In the genomic region with DNA sequence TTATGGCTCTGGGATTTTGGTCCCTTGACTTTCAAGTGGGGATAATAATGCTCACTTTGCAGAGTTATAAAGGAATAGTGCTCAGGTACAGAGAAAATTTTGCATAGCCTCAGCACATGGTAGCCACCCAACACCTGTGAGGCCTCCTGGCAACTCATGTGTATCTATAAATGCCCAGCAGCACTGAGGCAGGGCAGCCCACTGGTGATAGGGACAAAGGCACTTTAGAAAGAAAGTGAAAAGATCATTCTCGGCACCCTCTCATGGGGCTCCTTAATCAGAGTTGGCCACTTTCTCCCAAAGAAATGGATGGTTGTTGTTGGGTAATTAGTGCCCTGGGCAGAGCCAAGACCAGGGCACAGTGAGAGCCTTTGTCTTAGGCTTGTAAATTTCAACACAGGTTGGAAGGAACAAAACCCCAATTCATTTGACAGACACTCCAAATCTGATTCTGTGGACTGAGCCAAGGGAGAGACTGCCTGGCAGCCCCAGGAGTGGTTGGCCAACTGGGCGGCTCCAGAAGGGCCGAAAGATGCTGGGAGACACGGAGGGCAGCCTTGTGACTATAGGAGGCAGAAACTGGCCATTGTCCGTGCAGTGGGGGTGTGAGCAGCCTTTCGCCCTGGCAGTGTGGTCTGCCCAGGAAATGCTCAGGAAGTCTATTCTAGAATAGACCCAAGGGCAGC, we compare ENCODE assay signal across 29 cellular contexts.
A peak's percentile ranks its signal among the peaks of the same experiment; 100 is the strongest.
DNase-seq lines count a peak whose midpoint lies in the region; ATAC-seq, FAIRE-seq and TF ChIP-seq lines count a peak whose summit lies in the region.
"Had no signal": no experiment of that assay in that cellular context is flagged by ENCODE, and none has a peak within 500 bp of the region (broad histone marks: within the 10 kb centered on the region; RNA-seq: fewer than 3 reads in every experiment).

No MANE protein-coding gene starts in this region.

- TF ChIP-seq POLR2A in body of pancreas (IDR thresholded peaks at IDR 0.05) = no peak

- no peak overlapping the region for H3K27ac ChIP-seq in BLaER1 treated with 17β-estradiol and CSF1 and Interleukin-3, amounts not matched to agents 10 nM and 100 nM
- H3K27ac ChIP-seq in body of pancreas (peak overlapping the region in 3 of 4 donors; percentile 20 to 51 (median 21)), kidney (ENCODE audit: low read depth in 2 of 2, low read length in 2 of 2) (no peak overlapping the region)
- H3K27ac ChIP-seq: adrenal gland, ovary, right lobe of liver had no signal

- WGBS in body of pancreas, 2 donors = 58 to 63% methylated on average over 4 to 6 of the region's 6 CpGs

- no peak overlapping the region for H3K4me3 ChIP-seq in BLaER1 treated with 17β-estradiol and CSF1 and Interleukin-3, amounts not matched to agents 10 nM and 100 nM
- no peak overlapping the region for H3K4me3 ChIP-seq in body of pancreas
- no peak overlapping the region for H3K4me3 ChIP-seq in kidney (ENCODE audit: low read length in 2 of 2)
- H3K4me3 ChIP-seq: adrenal gland, breast epithelium, ovary, right lobe of liver, tibial nerve had no signal

- peaks cover 0 to 25% (median 16%) of the 10 kb centered on the region in 10 experiments; a peak in 15 of 20 replicates for H3K4me1 ChIP-seq in BLaER1 treated with 17β-estradiol and CSF1 and Interleukin-3, amounts not matched to agents 10 nM and 100 nM
- H3K4me1 ChIP-seq in body of pancreas (peaks cover 8% of the 10 kb centered on the region), kidney (ENCODE audit: control insufficient read depth in 1 of 2, insufficient read depth in 1 of 2, low read depth in 1 of 2, low read length in 2 of 2) (no peaks in the 10 kb centered on the region)
- H3K4me1 ChIP-seq: adrenal gland, BE2C, breast epithelium, right lobe of liver had no signal

- no peaks in the 10 kb centered on the region for H4K20me1 ChIP-seq in BLaER1 treated with 17β-estradiol and CSF1 and Interleukin-3, amounts not matched to agents 10 nM and 100 nM

- intact Hi-C loops in body of pancreas (cut with DNase I) (no loop called here), kidney (cut with DNase I) (no loop called here)

- ATAC-seq in body of pancreas = peak; percentile 75
- ATAC-seq: HCT116; naive thymus-derived CD4-positive, alpha-beta T cell; right lobe of liver; stimulated activated naive CD8-positive, alpha-beta T cell treated with anti-CD3 and anti-CD28 coated beads, Interleukin-15, amount 100 ng/mL, for 72 hours had no signal

- TF ChIP-seq CTCF in body of pancreas (IDR thresholded peaks at IDR 0.05) = no peak
- no peak for TF ChIP-seq CTCF in kidney (IDR thresholded peaks at IDR 0.05; ENCODE audit: borderline replicate concordance, extremely low read depth, insufficient read depth)

- H3K9me3 ChIP-seq in BLaER1 treated with 17β-estradiol and CSF1 and Interleukin-3, amounts not matched to agents 10 nM and 100 nM (replicated peaks in 1 of 11) = peaks cover 0 to 8% (median 0%) of the 10 kb centered on the region in 11 experiments; a peak in 2 of 22 replicates
- H3K9me3 ChIP-seq in body of pancreas = no peaks in the 10 kb centered on the region
- H3K9me3 ChIP-seq in kidney (ENCODE audit: control insufficient read depth in 1 of 2, low read length in 2 of 2) = no peaks in the 10 kb centered on the region
- H3K9me3 ChIP-seq: adrenal gland, BE2C, breast epithelium, ovary, right lobe of liver, tibial nerve had no signal

- no peak for FAIRE-seq in kidney (lab: Jason Lieb, UNC)
- FAIRE-seq: HTR-8/SVneo, keratinocyte had no signal

- DNase-seq in body of pancreas = peak; percentile 22 to 45 (median 39)
- DNase-seq in hippocampal formation (lab: John Stamatoyannopoulos, UW) = peak; percentile 75 to 80
- peak; percentile 94 for DNase-seq in pons (ENCODE audit: low spot score)
- DNase-seq in stimulated activated CD4-positive, alpha-beta T cell treated with anti-CD3 and anti-CD28 coated beads, Interleukin-12 subunit alpha, Interleukin-12 subunit beta, amount 100 ng/mL, for 4 hours = no peak
- no peak for DNase-seq in SW 1271 (lab: John Stamatoyannopoulos, UW)
- no peak for DNase-seq in kidney
- DNase-seq in SIG-M5 treated with dmso at 0.1 percent for 504 hours (lab: John Stamatoyannopoulos, UW; ENCODE audit: unreplicated experiment) = no peak
- DNase-seq: ACHN; activated CD4-positive, alpha-beta memory T cell treated with anti-CD3 and anti-CD28 coated beads, Interleukin-2, amount 10 ng/mL, durations not matched to agents 7 days and 5 days; activated naive CD4-positive, alpha-beta T cell treated with anti-CD3 and anti-CD28 coated beads, Interleukin-2, amount 10 ng/mL, durations not matched to agents 7 days and 5 days; adrenal gland; BE2C; effector CD4-positive, alpha-beta T cell; naive thymus-derived CD4-positive, alpha-beta T cell; NCI-H1048; NCI-H1694; NCI-H446; NCI-H748 treated with DMSO at 0.1 percent for 48 hours; ovary; right lobe of liver; SHP77; stimulated activated CD4-positive, alpha-beta T cell treated with anti-CD3 and anti-CD28 coated beads, Interleukin-2, amount 100 ng/mL, for 48 hours; stimulated activated naive CD8-positive, alpha-beta T cell treated with anti-CD3 and anti-CD28 coated beads, Interleukin-15, amount 100 ng/mL, for 72 hours had no signal

- peak overlapping the region in 8 of 11 experiments; percentile 30 to 62 (median 52); a peak in 15 of 22 replicates for H3K4me2 ChIP-seq in BLaER1 treated with 17β-estradiol and CSF1 and Interleukin-3, amounts not matched to agents 10 nM and 100 nM

- H3K36me3 ChIP-seq in BLaER1 treated with 17β-estradiol and CSF1 and Interleukin-3, amounts not matched to agents 10 nM and 100 nM = no peaks in the 10 kb centered on the region
- H3K36me3 ChIP-seq in body of pancreas (replicated peaks in 1 of 2; ENCODE audit: insufficient read depth in 1 of 2, low read depth in 2 of 2) = no peaks in the 10 kb centered on the region
- no peaks in the 10 kb centered on the region for H3K36me3 ChIP-seq in kidney (ENCODE audit: control insufficient read depth in 1 of 2, insufficient read depth in 2 of 2, low read length in 2 of 2)
- H3K36me3 ChIP-seq: adrenal gland, BE2C, breast epithelium, ovary, right lobe of liver, tibial nerve had no signal

- no peak overlapping the region for H3K9ac ChIP-seq in BLaER1 treated with 17β-estradiol and CSF1 and Interleukin-3, amounts not matched to agents 10 nM and 100 nM
- no peak overlapping the region for H3K9ac ChIP-seq in kidney (ENCODE audit: low read length in 2 of 2)

- H3K27me3 ChIP-seq in BLaER1 treated with 17β-estradiol and CSF1 and Interleukin-3, amounts not matched to agents 10 nM and 100 nM = no peaks in the 10 kb centered on the region
- H3K27me3 ChIP-seq in body of pancreas = no peaks in the 10 kb centered on the region
- H3K27me3 ChIP-seq: adrenal gland, BE2C, breast epithelium, ovary, right lobe of liver, tibial nerve had no signal

Comparison
In these comparisons a context has a peak if more than half of its experiments do, and no peak if none do; other contexts are left out.
1. H3K27ac ChIP-seq: peak in body of pancreas (3 of 4); none in BLaER1 treated with 17β-estradiol and CSF1 and Interleukin-3, amounts not matched to agents 10 nM and 100 nM (0 of 11) and kidney (0 of 2).
2. DNase-seq: peak in body of pancreas (4 of 4), hippocampal formation (2 of 2) and pons (single experiment); none in stimulated activated CD4-positive, alpha-beta T cell treated with anti-CD3 and anti-CD28 coated beads, Interleukin-12 subunit alpha, Interleukin-12 subunit beta, amount 100 ng/mL, for 4 hours (single experiment), SW 1271 (0 of 2), kidney (single experiment) and SIG-M5 treated with dmso at 0.1 percent for 504 hours (single experiment).